ENCODE assay signal across 10 cellular contexts in genomic region chr11:116990061-116990473, GRCh38.
DNase-seq lines count a peak whose midpoint lies in the region; ATAC-seq and TF ChIP-seq lines count a peak whose summit lies in the region.
"Had no signal": no experiment of that assay in that cellular context is flagged by ENCODE, and none has a peak within 500 bp of the region (broad histone marks: within the 10 kb centered on the region; RNA-seq: fewer than 3 reads in every experiment).

No MANE protein-coding gene starts in this region.

- H3K4me3 Mint-ChIP-seq in CD14-positive monocyte: no peak overlapping the region

- H3K36me3 Mint-ChIP-seq in CD14-positive monocyte: peaks cover 0 to 4% of the 10 kb centered on the region in 2 donors

- H3K9me3 ChIP-seq in RWPE2 (ENCODE audit: severe bottlenecking) (no peaks in the 10 kb centered on the region), lower lobe of right lung (no peaks in the 10 kb centered on the region)
- H3K9me3 ChIP-seq: upper lobe of left lung had no signal

- H3K27ac Mint-ChIP-seq in CD14-positive monocyte: peak overlapping the region; percentile 79 to 94 (median 86)

- H3K36me3 ChIP-seq in RWPE2 (ENCODE audit: low read depth) (no peaks in the 10 kb centered on the region), lower lobe of right lung (no peaks in the 10 kb centered on the region)
- H3K36me3 ChIP-seq: upper lobe of left lung had no signal

- peak overlapping the region; percentile 12 for H3K27ac ChIP-seq in RWPE2 (ENCODE audit: poor library complexity, severe bottlenecking)
- H3K27ac ChIP-seq in lower lobe of right lung: no peak overlapping the region
- H3K27ac ChIP-seq: upper lobe of left lung had no signal

- DNase-seq in CD14-positive monocyte (ENCODE audit: low spot score) (no peak), RWPE2 (ENCODE audit: low spot score) (no peak), fibroblast of gingiva (ENCODE audit: low read depth) (peak; percentile 63), non-pigmented ciliary epithelial cell (ENCODE audit: low read depth) (peak; percentile 66), LoVo (ENCODE audit: low spot score) (no peak), DMS153 treated with DMSO at 0.1 percent for 48 hours (lab: John Stamatoyannopoulos, UW; ENCODE audit: unreplicated experiment) (no peak), lower lobe of right lung (no peak)
- DNase-seq in activated CD4-positive, alpha-beta T cell treated with anti-CD3 and anti-CD28 coated beads for 1 hour: no peak
- DNase-seq: MV-4-11, upper lobe of left lung had no signal

- peaks cover 84% of the 10 kb centered on the region for H3K4me1 Mint-ChIP-seq in CD14-positive monocyte

- H3K27me3 Mint-ChIP-seq in CD14-positive monocyte (ENCODE audit: low read depth in 3 of 3): no peaks in the 10 kb centered on the region

- H3K27me3 ChIP-seq in RWPE2 (ENCODE audit: insufficient read depth, poor library complexity, severe bottlenecking) (no peaks in the 10 kb centered on the region), lower lobe of right lung (ENCODE audit: low read depth) (no peaks in the 10 kb centered on the region)
- H3K27me3 ChIP-seq: upper lobe of left lung had no signal

- intact Hi-C loops in CD14-positive monocyte (cut with micrococcal nuclease) (no loop called here), lower lobe of right lung (cut with DNase I) (no loop called here)

- H3K4me3 ChIP-seq in RWPE2 (ENCODE audit: severe bottlenecking): no peak overlapping the region
- H3K4me3 ChIP-seq in lower lobe of right lung: no peak overlapping the region
- H3K4me3 ChIP-seq: upper lobe of left lung had no signal

- TF ChIP-seq CTCF in CD14-positive monocyte (IDR thresholded peaks at IDR 0.05) (no peak), RWPE2 (IDR thresholded peaks at IDR 0.05; ENCODE audit: poor library complexity, severe bottlenecking) (no peak), lower lobe of right lung (IDR thresholded peaks at IDR 0.05) (no peak)

- H3K9me3 Mint-ChIP-seq in CD14-positive monocyte: no peaks in the 10 kb centered on the region

- peak; percentile 72 for ATAC-seq in RWPE2 (ENCODE audit: low read depth)
- no peak for ATAC-seq in lower lobe of right lung

- peaks cover 40% of the 10 kb centered on the region for H3K4me1 ChIP-seq in RWPE2 (ENCODE audit: insufficient read depth, poor library complexity, severe bottlenecking)
- H3K4me1 ChIP-seq in lower lobe of right lung: peaks cover 43% of the 10 kb centered on the region

Comparison
In these comparisons a context has a peak if more than half of its experiments do, and no peak if none do; other contexts are left out.
1. DNase-seq: peak in fibroblast of gingiva (single experiment) and non-pigmented ciliary epithelial cell (single experiment); none in CD14-positive monocyte (single experiment), RWPE2 (single experiment), LoVo (single experiment), DMS153 treated with DMSO at 0.1 percent for 48 hours (single experiment), lower lobe of right lung (single experiment) and activated CD4-positive, alpha-beta T cell treated with anti-CD3 and anti-CD28 coated beads for 1 hour (single experiment).